Comparison of ENCODE assay signal across 1 cellular context in genomic region chr11:66607126-66607834, GRCh38.
TF ChIP-seq lines count a peak whose summit lies in the region.

No MANE protein-coding gene starts in this region.

TF ChIP-seq in HepG2, 621 proteins besides CTCF, POLR2A, EP300 and RAD21 (continued from another document and continues in another):
- TF ChIP-seq ZNF766 (CRISPR knock-in tag; IDR thresholded peaks at IDR 0.05; ENCODE audit: borderline replicate concordance) (no peak), MTA1 (CRISPR knock-in tag; IDR thresholded peaks at IDR 0.05; ENCODE audit: borderline replicate concordance) (peak; percentile 27; the same call in 1 of the 2 replicates), SIN3B (IDR thresholded peaks at IDR 0.05; ENCODE audit: low read length) (no peak), TERF1 (CRISPR knock-in tag; IDR thresholded peaks at IDR 0.05) (no peak), POGZ (CRISPR knock-in tag; IDR thresholded peaks at IDR 0.05) (0 out of 2 replicates have a peak, but pooled peaks have one; percentile 26), ZNF777 (CRISPR knock-in tag; IDR thresholded peaks at IDR 0.05) (peak; percentile 34; the same call in 1 of the 2 replicates), ZNF512B (CRISPR knock-in tag; IDR thresholded peaks at IDR 0.05; ENCODE audit: borderline replicate concordance) (no peak), SAP130 (CRISPR knock-in tag; IDR thresholded peaks at IDR 0.05; ENCODE audit: low read depth) (peak; percentile 47; the same call in 1 of the 2 replicates), ZNF280B (CRISPR knock-in tag; IDR thresholded peaks at IDR 0.05; ENCODE audit: borderline replicate concordance) (no peak), ZNF564 (CRISPR knock-in tag; IDR thresholded peaks at IDR 0.05) (no peak), JUND (CRISPR knock-in tag; IDR thresholded peaks at IDR 0.05) (no peak), NFE2 (CRISPR knock-in tag; IDR thresholded peaks at IDR 0.05) (no peak), FUBP1 (CRISPR knock-in tag; IDR thresholded peaks at IDR 0.05; ENCODE audit: borderline replicate concordance) (no peak), ZNF430 (CRISPR knock-in tag; IDR thresholded peaks at IDR 0.05) (0 out of 2 replicates have a peak, but pooled peaks have one; percentile 59), NCOR1 (IDR thresholded peaks at IDR 0.05; ENCODE audit: borderline replicate concordance, low read length) (peak; percentile 64; the same call in 1 of the 2 replicates), GTF2F1 (IDR thresholded peaks at IDR 0.05; ENCODE audit: low read length) (no peak), ZBTB25 (CRISPR knock-in tag; IDR thresholded peaks at IDR 0.05) (no peak), ZZZ3 (CRISPR knock-in tag; IDR thresholded peaks at IDR 0.05; ENCODE audit: borderline replicate concordance) (no peak), ZNF652 (CRISPR knock-in tag; IDR thresholded peaks at IDR 0.05; ENCODE audit: borderline replicate concordance, low read depth) (no peak), ZNF3 (CRISPR knock-in tag; IDR thresholded peaks at IDR 0.05) (0 out of 2 replicates have a peak, but pooled peaks have one; percentile 30), ZNF337 (CRISPR knock-in tag; IDR thresholded peaks at IDR 0.05; ENCODE audit: borderline replicate concordance, low read depth) (no peak), HOXD1 (CRISPR knock-in tag; IDR thresholded peaks at IDR 0.05) (no peak), PAX8 (CRISPR knock-in tag; IDR thresholded peaks at IDR 0.05; ENCODE audit: borderline replicate concordance) (no peak), ZNF703 (CRISPR knock-in tag; IDR thresholded peaks at IDR 0.05; ENCODE audit: borderline replicate concordance) (no peak; the same call in 1 of the 2 replicates), ZNF589 (CRISPR knock-in tag; conservative IDR thresholded peaks at IDR 0.05) (no peak), ZNF329 (CRISPR knock-in tag; IDR thresholded peaks at IDR 0.05; ENCODE audit: low read depth) (no peak), BCL3 (CRISPR knock-in tag; IDR thresholded peaks at IDR 0.05) (no peak), ARID4A (CRISPR knock-in tag; IDR thresholded peaks at IDR 0.05; ENCODE audit: borderline replicate concordance) (peak; percentile 44; the same call in 1 of the 2 replicates), TRIM22 (IDR thresholded peaks at IDR 0.05) (no peak), SRF (IDR thresholded peaks at IDR 0.05; ENCODE audit: low read depth, low read length) (no peak), NCOA2 (CRISPR knock-in tag; IDR thresholded peaks at IDR 0.05) (peak; percentile 50; the same call in 1 of the 2 replicates), ATF2 (CRISPR knock-in tag; IDR thresholded peaks at IDR 0.05) (no peak), DRAP1 (CRISPR knock-in tag; IDR thresholded peaks at IDR 0.05) (0 out of 2 replicates have a peak, but pooled peaks have one; percentile 10), GABPB1 (CRISPR knock-in tag; IDR thresholded peaks at IDR 0.05) (no peak), ZSCAN31 (CRISPR knock-in tag; IDR thresholded peaks at IDR 0.05; ENCODE audit: low read depth) (0 out of 2 replicates have a peak, but pooled peaks have one; percentile 39), PATZ1 (CRISPR knock-in tag; IDR thresholded peaks at IDR 0.05) (peak; percentile 80), KAT7 (CRISPR knock-in tag; IDR thresholded peaks at IDR 0.05; ENCODE audit: borderline replicate concordance) (no peak), ZC3H13 (CRISPR knock-in tag; IDR thresholded peaks at IDR 0.05) (no peak), ZBTB7B (CRISPR knock-in tag; IDR thresholded peaks at IDR 0.05) (peak; percentile 76; the same call in 1 of the 2 replicates)
